ENCODE assay signal across 10 cellular contexts in genomic region chr3:139427283-139428060, GRCh38. TPM values are rescaled to one million over a fixed set of nuclear protein-coding genes. Genes with fewer than 3 reads are reported as not detected.
A peak's percentile ranks its signal among the peaks of the same experiment; 100 is the strongest.
DNase-seq lines count a peak whose midpoint lies in the region; ATAC-seq and TF ChIP-seq lines count a peak whose summit lies in the region.
"Had no signal": no experiment of that assay in that cellular context is flagged by ENCODE, and none has a peak within 500 bp of the region (broad histone marks: within the 10 kb centered on the region; RNA-seq: fewer than 3 reads in every experiment).

No MANE protein-coding gene starts in this region.

- no peak overlapping the region for H3K27ac ChIP-seq in cardiac muscle cell
- H3K27ac ChIP-seq: SJSA1, skin epidermis had no signal

- no peaks in the 10 kb centered on the region for H3K36me3 Mint-ChIP-seq in activated CD8-positive, alpha-beta T cell treated with anti-CD3 and anti-CD28 coated beads for 36 hours (ENCODE audit: low read depth)

- CTCF ChIA-PET in activated CD8-positive, alpha-beta T cell treated with anti-CD3 and anti-CD28 coated beads for 36 hours (lab: Charles Lee): interaction anchor here (0.6 to 2.4 kb wide), 15 partner anchors 9 to 1072 kb away, joined by 3 to 14 read pairs (median 3); no protein-coding TSS in a partner anchor

- ATAC-seq in GM19043 (IDR thresholded peaks at IDR 0.05; ENCODE audit: low read depth, unreplicated experiment) (peak; percentile 79), HG03378 (IDR thresholded peaks at IDR 0.05; ENCODE audit: unreplicated experiment) (peak; percentile 71)
- ATAC-seq in activated CD8-positive, alpha-beta T cell treated with anti-CD3 and anti-CD28 coated beads for 36 hours: peak; percentile 67

- no peaks in the 10 kb centered on the region for H3K27me3 Mint-ChIP-seq in activated CD8-positive, alpha-beta T cell treated with anti-CD3 and anti-CD28 coated beads for 36 hours

- H3K4me3 Mint-ChIP-seq in activated CD8-positive, alpha-beta T cell treated with anti-CD3 and anti-CD28 coated beads for 36 hours: no peak overlapping the region

- H3K36me3 ChIP-seq in cardiac muscle cell: peaks cover 7% of the 10 kb centered on the region
- H3K36me3 ChIP-seq: SJSA1 had no signal

- H3K4me1 ChIP-seq in cardiac muscle cell (ENCODE audit: low read depth): peaks cover 5% of the 10 kb centered on the region
- H3K4me1 ChIP-seq: SJSA1 had no signal

- intact Hi-C loops in activated CD8-positive, alpha-beta T cell treated with anti-CD3 and anti-CD28 coated beads for 36 hours (cut with micrococcal nuclease): loop anchor here (5.0 to 10.0 kb wide), 2 partner anchors 135 to 1437 kb away; no protein-coding TSS in a partner anchor

- H3K9me3 ChIP-seq in cardiac muscle cell (ENCODE audit: low read depth): no peaks in the 10 kb centered on the region
- H3K9me3 ChIP-seq: SJSA1 had no signal

- H3K27me3 ChIP-seq in cardiac muscle cell: no peaks in the 10 kb centered on the region
- H3K27me3 ChIP-seq: SJSA1 had no signal

- H3K4me3 ChIP-seq in cardiac muscle cell: no peak overlapping the region
- H3K4me3 ChIP-seq: SJSA1, skin epidermis had no signal

- peak; percentile 71 for TF ChIP-seq CTCF in activated CD8-positive, alpha-beta T cell treated with anti-CD3 and anti-CD28 coated beads for 36 hours (IDR thresholded peaks at IDR 0.05)
- TF ChIP-seq CTCF in cardiac muscle cell (IDR thresholded peaks at IDR 0.05; ENCODE audit: low read depth, low read length): peak; percentile 72

- H3K27ac Mint-ChIP-seq in activated CD8-positive, alpha-beta T cell treated with anti-CD3 and anti-CD28 coated beads for 36 hours: no peak overlapping the region

- no peaks in the 10 kb centered on the region for H3K4me1 Mint-ChIP-seq in activated CD8-positive, alpha-beta T cell treated with anti-CD3 and anti-CD28 coated beads for 36 hours (ENCODE audit: low read depth)

- H3K9me3 Mint-ChIP-seq in activated CD8-positive, alpha-beta T cell treated with anti-CD3 and anti-CD28 coated beads for 36 hours: no peaks in the 10 kb centered on the region

- POLR2A ChIA-PET in activated CD8-positive, alpha-beta T cell treated with anti-CD3 and anti-CD28 coated beads for 36 hours (lab: Charles Lee): interaction anchor here (0.6 to 0.9 kb wide), 2 partner anchors 135 to 647 kb away, joined by 3 read pairs; no protein-coding TSS in a partner anchor

- DNase-seq in COLO829 (ENCODE audit: low spot score): peak; percentile 85
- peak; percentile 77 for DNase-seq in NCI-H345 (lab: John Stamatoyannopoulos, UW)
- DNase-seq in activated CD8-positive, alpha-beta T cell treated with anti-CD3 and anti-CD28 coated beads for 36 hours: no peak
- DNase-seq in cardiac muscle cell (ENCODE audit: low read depth in 1 of 2, low spot score in 1 of 2): peak; percentile 87 to 88
- peak; percentile 84 for DNase-seq in renal cortical epithelial cell (ENCODE audit: low read depth)
- no peak for DNase-seq in activated effector memory CD4-positive, alpha-beta T cell treated with anti-CD3 and anti-CD28 coated beads, Interleukin-2, amount 50 U/mL, for 16 hours

RNA-seq across cellular contexts. Expression of gene COPB2, which starts 38.0 kb away (rescaled TPM):
- 10 to 100 TPM; 81.7 to 83.8 TPM for total RNA-seq in activated CD8-positive, alpha-beta T cell treated with anti-CD3 and anti-CD28 coated beads for 36 hours
- total RNA-seq in cardiac muscle cell (87.3 and 112 TPM in 2 replicates), renal cortical epithelial cell (216 and 238 TPM in 2 replicates)
- 151 and 166 TPM in 2 replicates for polyA plus RNA-seq in cardiac muscle cell

RNA-seq across cellular contexts. Expression of gene RBP2, which starts 48.8 kb away (rescaled TPM):
- total RNA-seq in activated CD8-positive, alpha-beta T cell treated with anti-CD3 and anti-CD28 coated beads for 36 hours: not detected
- total RNA-seq in cardiac muscle cell (not detected in 2 replicates), renal cortical epithelial cell (not detected in 2 replicates)
- polyA plus RNA-seq in cardiac muscle cell: 0.26 TPM in 1 of 2 replicates, not detected in the other
- total RNA-seq: SJSA1 had no signal

Comparison
In these comparisons a context has a peak if more than half of its experiments do, and no peak if none do; other contexts are left out.
1. DNase-seq: peak in COLO829 (single experiment), NCI-H345 (single experiment), cardiac muscle cell (2 of 2) and renal cortical epithelial cell (single experiment); none in activated CD8-positive, alpha-beta T cell treated with anti-CD3 and anti-CD28 coated beads for 36 hours (single experiment) and activated effector memory CD4-positive, alpha-beta T cell treated with anti-CD3 and anti-CD28 coated beads, Interleukin-2, amount 50 U/mL, for 16 hours (single experiment).
2. Peak in every context shown above with its lines, with median percentiles within 50 percentile points of each other: ATAC-seq.